Comparison of ENCODE assay signal across 10 cellular contexts in genomic region chr2:214481204-214481603, GRCh38.
A peak's percentile ranks its signal among the peaks of the same experiment; 100 is the strongest.
DNase-seq lines count a peak whose midpoint lies in the region; ATAC-seq and TF ChIP-seq lines count a peak whose summit lies in the region.
"Had no signal": no experiment of that assay in that cellular context is flagged by ENCODE, and none has a peak within 500 bp of the region (broad histone marks: within the 10 kb centered on the region; RNA-seq: fewer than 3 reads in every experiment).

No MANE protein-coding gene starts in this region.

- DNase-seq in SK-N-SH (no peak), SKM-1 treated with dmso at 0.1 percent for 144 hours (lab: John Stamatoyannopoulos, UW; ENCODE audit: unreplicated experiment) (peak; percentile 18), right cardiac atrium (no peak), tibial artery (no peak), NCI-H128 (lab: John Stamatoyannopoulos, UW; ENCODE audit: unreplicated experiment) (no peak), activated gamma-delta T cell (lab: John Stamatoyannopoulos, UW) (no peak)
- DNase-seq: activated CD8-positive, alpha-beta memory T cell treated with anti-CD3 and anti-CD28 coated beads, Interleukin-2, amount 10 ng/mL, durations not matched to agents 7 days and 5 days had no signal

- no peak overlapping the region for H3K4me2 ChIP-seq in SK-N-SH

- H3K4me3 ChIP-seq in SK-N-SH (ENCODE audit: low read depth in 2 of 2, low read length in 1 of 2) (no peak overlapping the region), right cardiac atrium (ENCODE audit: low read length) (no peak overlapping the region), tibial artery (no peak overlapping the region)
- H3K4me3 ChIP-seq: GM12878 had no signal

- no peaks in the 10 kb centered on the region for H3F3A ChIP-seq in SK-N-SH (replicated peaks; ENCODE audit: insufficient read depth)

- POLR2A ChIA-PET in SK-N-SH (lab: Yijun Ruan, JAX) = no interaction called here

- H3K4me1 ChIP-seq in SK-N-SH (ENCODE audit: control insufficient read depth in 1 of 2, insufficient read depth in 2 of 2, low read depth in 1 of 2, low read length in 1 of 2) = peaks cover 0 to 3% of the 10 kb centered on the region in 2 experiments; a peak in 2 of 4 replicates
- H3K4me1 ChIP-seq in right cardiac atrium (ENCODE audit: control insufficient read depth, insufficient read depth, low read length) = no peaks in the 10 kb centered on the region
- peaks cover 0 to 36% (median 2%) of the 10 kb centered on the region in 4 donors for H3K4me1 ChIP-seq in tibial artery

- TF ChIP-seq CTCF in SK-N-SH (IDR thresholded peaks at IDR 0.05) (no peak), tibial artery (IDR thresholded peaks at IDR 0.05) (no peak)

- H3K36me3 ChIP-seq in SK-N-SH (replicated peaks in 1 of 2; ENCODE audit: control insufficient read depth in 1 of 2, insufficient read depth in 2 of 2, low read length in 1 of 2) = no peaks in the 10 kb centered on the region
- H3K36me3 ChIP-seq in tibial artery = no peaks in the 10 kb centered on the region

- TF ChIP-seq EP300 in SK-N-SH (IDR thresholded peaks at IDR 0.05; ENCODE audit: borderline replicate concordance in 1 of 2, low read depth in 1 of 2, low read length in 1 of 2) = no peak

- 7% methylated on average over 1 of the region's 1 CpG for WGBS in SK-N-SH (ENCODE audit: low lambda C conversion rate)
- WGBS in right cardiac atrium = 3% methylated on average over 1 of the region's 1 CpG

- H3K9me2 ChIP-seq in SK-N-SH = no peaks in the 10 kb centered on the region

- H3K9ac ChIP-seq in SK-N-SH = no peak overlapping the region

- no peak overlapping the region for H2AFZ ChIP-seq in SK-N-SH (ENCODE audit: low read depth)

- ATAC-seq in SK-N-SH treated with all-trans-retinoic acid at 6 μM for 48 hours = peak; percentile 75
- ATAC-seq in right cardiac atrium = peak; percentile 82 to 92
- ATAC-seq in HG03565 (IDR thresholded peaks at IDR 0.05; ENCODE audit: unreplicated experiment) = no peak
- ATAC-seq: activated CD8-positive, alpha-beta memory T cell treated with anti-CD3 and anti-CD28 coated beads, Interleukin-2, amount 10 ng/mL, durations not matched to agents 7 days and 5 days; GM12878 had no signal

- CTCF ChIA-PET in SK-N-SH (lab: Yijun Ruan, JAX) = interaction anchor here (0.6 kb wide), 1 partner anchor 9 kb away, joined by 3 read pairs; no protein-coding TSS in a partner anchor

- no peak overlapping the region; a peak in 1 of 4 replicates for H3K27ac ChIP-seq in SK-N-SH (ENCODE audit: low read depth in 2 of 2, low read length in 1 of 2)
- H3K27ac ChIP-seq in right cardiac atrium (ENCODE audit: low read length) = peak overlapping the region; percentile 66
- H3K27ac ChIP-seq in tibial artery = peak overlapping the region; percentile 52 to 68

- no peaks in the 10 kb centered on the region for H4K20me1 ChIP-seq in SK-N-SH (ENCODE audit: insufficient read depth)

- no peaks in the 10 kb centered on the region for H3K27me3 ChIP-seq in SK-N-SH (ENCODE audit: insufficient read depth)
- no peaks in the 10 kb centered on the region for H3K27me3 ChIP-seq in right cardiac atrium (ENCODE audit: control insufficient read depth, insufficient read depth)
- no peaks in the 10 kb centered on the region for H3K27me3 ChIP-seq in tibial artery

- no peak for TF ChIP-seq RAD21 in SK-N-SH (IDR thresholded peaks at IDR 0.05; ENCODE audit: low read length)

- H3K9me3 ChIP-seq in SK-N-SH (no peaks in the 10 kb centered on the region), right cardiac atrium (ENCODE audit: control insufficient read depth, low read length) (no peaks in the 10 kb centered on the region), tibial artery (no peaks in the 10 kb centered on the region)

- intact Hi-C loops in right cardiac atrium (cut with DNase I) = no loop called here
- intact Hi-C loops in tibial artery (cut with DNase I; ENCODE audit: low total_unique reads) = no loop called here

- no peaks in the 10 kb centered on the region for H3K79me2 ChIP-seq in SK-N-SH (ENCODE audit: insufficient read depth)

TF ChIP-seq in SK-N-SH treated with all-trans-retinoic acid at 6 μM for 48 hours, 23 proteins besides CTCF, POLR2A, EP300 and RAD21 (continues in another document):
- TF ChIP-seq ZNF565 (CRISPR knock-in tag; conservative IDR thresholded peaks at IDR 0.05; ENCODE audit: low read depth) (no peak), ZC3H10 (CRISPR knock-in tag; IDR thresholded peaks at IDR 0.05) (no peak), OSR1 (CRISPR knock-in tag; IDR thresholded peaks at IDR 0.05) (no peak), POU6F1 (CRISPR knock-in tag; IDR thresholded peaks at IDR 0.05; ENCODE audit: borderline replicate concordance, low read depth) (no peak), CSDC2 (CRISPR knock-in tag; IDR thresholded peaks at IDR 0.05) (no peak), ZNF70 (CRISPR knock-in tag; IDR thresholded peaks at IDR 0.05) (no peak), ZNF8 (CRISPR knock-in tag; IDR thresholded peaks at IDR 0.05) (no peak), ZFP30 (CRISPR knock-in tag; IDR thresholded peaks at IDR 0.05) (no peak), ISL1 (CRISPR knock-in tag; IDR thresholded peaks at IDR 0.05) (no peak)
- TF ChIP-seq, protein P1, sequence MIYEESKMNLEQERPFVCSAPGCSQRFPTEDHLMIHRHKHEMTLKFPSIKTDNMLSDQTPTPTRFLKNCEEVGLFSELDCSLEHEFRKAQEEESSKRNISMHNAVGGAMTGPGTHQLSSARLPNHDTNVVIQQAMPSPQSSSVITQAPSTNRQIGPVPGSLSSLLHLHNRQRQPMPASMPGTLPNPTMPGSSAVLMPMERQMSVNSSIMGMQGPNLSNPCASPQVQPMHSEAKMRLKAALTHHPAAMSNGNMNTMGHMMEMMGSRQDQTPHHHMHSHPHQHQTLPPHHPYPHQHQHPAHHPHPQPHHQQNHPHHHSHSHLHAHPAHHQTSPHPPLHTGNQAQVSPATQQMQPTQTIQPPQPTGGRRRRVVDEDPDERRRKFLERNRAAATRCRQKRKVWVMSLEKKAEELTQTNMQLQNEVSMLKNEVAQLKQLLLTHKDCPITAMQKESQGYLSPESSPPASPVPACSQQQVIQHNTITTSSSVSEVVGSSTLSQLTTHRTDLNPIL (CRISPR knock-in tag; IDR thresholded peaks at IDR 0.05; ENCODE audit: low read depth) = no peak

TF ChIP-seq in SK-N-SH, 30 proteins besides CTCF, POLR2A, EP300 and RAD21:
- TF ChIP-seq SMC3 (IDR thresholded peaks at IDR 0.05; ENCODE audit: low read depth, low read length) (no peak), FOXM1 (IDR thresholded peaks at IDR 0.05; ENCODE audit: low read depth) (no peak), TAF1 (IDR thresholded peaks at IDR 0.05; ENCODE audit: borderline replicate concordance, low read depth, low read length) (no peak), MXI1 (IDR thresholded peaks at IDR 0.05; ENCODE audit: low read depth, low read length) (no peak), SIN3A (IDR thresholded peaks at IDR 0.05; ENCODE audit: borderline replicate concordance, low read depth, low read length) (no peak), RFX5 (IDR thresholded peaks at IDR 0.05; ENCODE audit: low read length) (no peak), FOXJ3 (CRISPR knock-in tag; IDR thresholded peaks at IDR 0.05) (no peak)
- TF ChIP-seq, protein P2, sequence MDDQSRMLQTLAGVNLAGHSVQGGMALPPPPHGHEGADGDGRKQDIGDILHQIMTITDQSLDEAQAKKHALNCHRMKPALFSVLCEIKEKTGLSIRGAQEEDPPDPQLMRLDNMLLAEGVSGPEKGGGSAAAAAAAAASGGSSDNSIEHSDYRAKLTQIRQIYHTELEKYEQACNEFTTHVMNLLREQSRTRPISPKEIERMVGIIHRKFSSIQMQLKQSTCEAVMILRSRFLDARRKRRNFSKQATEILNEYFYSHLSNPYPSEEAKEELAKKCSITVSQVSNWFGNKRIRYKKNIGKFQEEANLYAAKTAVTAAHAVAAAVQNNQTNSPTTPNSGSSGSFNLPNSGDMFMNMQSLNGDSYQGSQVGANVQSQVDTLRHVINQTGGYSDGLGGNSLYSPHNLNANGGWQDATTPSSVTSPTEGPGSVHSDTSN (IDR thresholded peaks at IDR 0.05) = no peak

Comparison
In these comparisons a context has a peak if more than half of its experiments do, and no peak if none do; other contexts are left out.
1. H3K27ac ChIP-seq: peak in right cardiac atrium (single experiment) and tibial artery (2 of 2); none in SK-N-SH (0 of 2).